ENCODE assay signal across 8 cellular contexts in genomic region chr3:32391643-32392529, GRCh38. TPM values are rescaled to one million over a fixed set of nuclear protein-coding genes. Genes with fewer than 3 reads are reported as not detected.
DNase-seq lines count a peak whose midpoint lies in the region; TF ChIP-seq lines count a peak whose summit lies in the region.

TSS of gene CMTM7 (plus strand) at chr3:32391853. CDS start at chr3:32391907, 54 bp downstream.

- H3K9me3 ChIP-seq in HEK293 (ENCODE audit: control insufficient read depth, insufficient read depth, low read depth, low read length) (no peaks in the 10 kb centered on the region), mononuclear cell (ENCODE audit: low read depth, low read length) (no peaks in the 10 kb centered on the region)

- DNase-seq in GM03348 (ENCODE audit: low spot score) (peak; percentile 93), NCI-H510A treated with DMSO at 0.1 percent for 48 hours (lab: John Stamatoyannopoulos, UW) (peak; percentile 32), NCI-H1694 treated with DMSO at 0.1 percent for 48 hours (lab: John Stamatoyannopoulos, UW) (no peak)
- peak; percentile 85 for DNase-seq in activated CD8-positive, alpha-beta memory T cell treated with anti-CD3 and anti-CD28 coated beads for 24 hours

- H3K27me3 ChIP-seq in mononuclear cell (ENCODE audit: insufficient read depth, low read length): no peaks in the 10 kb centered on the region

- H3K36me3 ChIP-seq in HEK293 (ENCODE audit: control insufficient read depth in 2 of 2, insufficient read depth in 1 of 2, low read length in 2 of 2): no peaks in the 10 kb centered on the region

- peaks cover 65% of the 10 kb centered on the region for H3K4me1 Mint-ChIP-seq in stimulated activated naive CD8-positive, alpha-beta T cell treated with anti-CD3 and anti-CD28 coated beads, Interleukin-15, Interleukin-2, amounts not matched to agents 100 ng/mL and 50 ng/mL, for 24 hours (ENCODE audit: low read depth)

- H3K4me1 ChIP-seq in HEK293 (ENCODE audit: control insufficient read depth, insufficient read depth, low read length): no peaks in the 10 kb centered on the region
- peaks cover 45% of the 10 kb centered on the region for H3K4me1 ChIP-seq in mononuclear cell (ENCODE audit: insufficient read depth, low read length)

- H3K4me3 ChIP-seq in HEK293 (ENCODE audit: low read depth, low read length) (peak within 1 kb of the TSS; percentile 64), mononuclear cell (ENCODE audit: low read length) (peak within 1 kb of the TSS; percentile 86)

- POLR2A ChIA-PET in HEK293 (lab: Yijun Ruan, JAX): interaction anchor here (1.4 kb wide), 1 partner anchor 12 kb away, joined by 3 read pairs; no protein-coding TSS in a partner anchor

- in situ Hi-C loops in endometrial microvascular endothelial cells (cut with HindIII; ENCODE audit: inconsistent ontology term, low pct_unique_long_range_greater_than_20kb, low sequenced_read_pairs): no loop called here

- H3K27ac ChIP-seq in HEK293 (ENCODE audit: extremely low read depth, low read depth, low read length): peak within 1 kb of the TSS; percentile 61; the same call in 1 of the 2 replicates

- H3K27ac Mint-ChIP-seq in stimulated activated naive CD8-positive, alpha-beta T cell treated with anti-CD3 and anti-CD28 coated beads, Interleukin-15, Interleukin-2, amounts not matched to agents 100 ng/mL and 50 ng/mL, for 24 hours: peak within 1 kb of the TSS; percentile 94

- TF ChIP-seq CTCF in HEK293 (tag by site-specific recombination; IDR thresholded peaks at IDR 0.05): 0 out of 2 replicates have a peak, but pooled peaks have one; percentile 18

- peak within 1 kb of the TSS; percentile 93 for H3K4me3 Mint-ChIP-seq in stimulated activated naive CD8-positive, alpha-beta T cell treated with anti-CD3 and anti-CD28 coated beads, Interleukin-15, Interleukin-2, amounts not matched to agents 100 ng/mL and 50 ng/mL, for 24 hours

- CTCF ChIA-PET in HEK293 (lab: Yijun Ruan, JAX): interaction anchor here (0.6 to 1.3 kb wide), 3 partner anchors 9 to 255 kb away, joined by 3 to 4 read pairs (median 3); no protein-coding TSS in a partner anchor

- no peaks in the 10 kb centered on the region for H3K27me3 Mint-ChIP-seq in stimulated activated naive CD8-positive, alpha-beta T cell treated with anti-CD3 and anti-CD28 coated beads, Interleukin-15, Interleukin-2, amounts not matched to agents 100 ng/mL and 50 ng/mL, for 24 hours

- peaks cover 17% of the 10 kb centered on the region for H3K36me3 Mint-ChIP-seq in stimulated activated naive CD8-positive, alpha-beta T cell treated with anti-CD3 and anti-CD28 coated beads, Interleukin-15, Interleukin-2, amounts not matched to agents 100 ng/mL and 50 ng/mL, for 24 hours (ENCODE audit: low read depth)

- H3K9me3 Mint-ChIP-seq in stimulated activated naive CD8-positive, alpha-beta T cell treated with anti-CD3 and anti-CD28 coated beads, Interleukin-15, Interleukin-2, amounts not matched to agents 100 ng/mL and 50 ng/mL, for 24 hours: no peaks in the 10 kb centered on the region

TF ChIP-seq in HEK293, 187 proteins besides CTCF, POLR2A, EP300 and RAD21 (continues in another document):
- TF ChIP-seq REST (tag by site-specific recombination; IDR thresholded peaks at IDR 0.05): 0 out of 2 replicates have a peak, but pooled peaks have one; percentile 9
- no peak for TF ChIP-seq ZNF202 (tag by site-specific recombination; IDR thresholded peaks at IDR 0.05; ENCODE audit: borderline replicate concordance)
- TF ChIP-seq, protein P1, sequence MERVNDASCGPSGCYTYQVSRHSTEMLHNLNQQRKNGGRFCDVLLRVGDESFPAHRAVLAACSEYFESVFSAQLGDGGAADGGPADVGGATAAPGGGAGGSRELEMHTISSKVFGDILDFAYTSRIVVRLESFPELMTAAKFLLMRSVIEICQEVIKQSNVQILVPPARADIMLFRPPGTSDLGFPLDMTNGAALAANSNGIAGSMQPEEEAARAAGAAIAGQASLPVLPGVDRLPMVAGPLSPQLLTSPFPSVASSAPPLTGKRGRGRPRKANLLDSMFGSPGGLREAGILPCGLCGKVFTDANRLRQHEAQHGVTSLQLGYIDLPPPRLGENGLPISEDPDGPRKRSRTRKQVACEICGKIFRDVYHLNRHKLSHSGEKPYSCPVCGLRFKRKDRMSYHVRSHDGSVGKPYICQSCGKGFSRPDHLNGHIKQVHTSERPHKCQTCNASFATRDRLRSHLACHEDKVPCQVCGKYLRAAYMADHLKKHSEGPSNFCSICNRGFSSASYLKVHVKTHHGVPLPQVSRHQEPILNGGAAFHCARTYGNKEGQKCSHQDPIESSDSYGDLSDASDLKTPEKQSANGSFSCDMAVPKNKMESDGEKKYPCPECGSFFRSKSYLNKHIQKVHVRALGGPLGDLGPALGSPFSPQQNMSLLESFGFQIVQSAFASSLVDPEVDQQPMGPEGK (tag by site-specific recombination; IDR thresholded peaks at IDR 0.05): peak; percentile 50; the same call in 1 of the 2 replicates
- TF ChIP-seq PRDM10 (tag by site-specific recombination; IDR thresholded peaks at IDR 0.05): peak; percentile 66
- peak; percentile 34; the same call in 1 of the 2 replicates for TF ChIP-seq ZIC2 (tag by site-specific recombination; IDR thresholded peaks at IDR 0.05)
- TF ChIP-seq, protein P2, sequence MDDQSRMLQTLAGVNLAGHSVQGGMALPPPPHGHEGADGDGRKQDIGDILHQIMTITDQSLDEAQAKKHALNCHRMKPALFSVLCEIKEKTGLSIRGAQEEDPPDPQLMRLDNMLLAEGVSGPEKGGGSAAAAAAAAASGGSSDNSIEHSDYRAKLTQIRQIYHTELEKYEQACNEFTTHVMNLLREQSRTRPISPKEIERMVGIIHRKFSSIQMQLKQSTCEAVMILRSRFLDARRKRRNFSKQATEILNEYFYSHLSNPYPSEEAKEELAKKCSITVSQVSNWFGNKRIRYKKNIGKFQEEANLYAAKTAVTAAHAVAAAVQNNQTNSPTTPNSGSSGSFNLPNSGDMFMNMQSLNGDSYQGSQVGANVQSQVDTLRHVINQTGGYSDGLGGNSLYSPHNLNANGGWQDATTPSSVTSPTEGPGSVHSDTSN (CRISPR knock-in tag; IDR thresholded peaks at IDR 0.05): 0 out of 2 replicates have a peak, but pooled peaks have one; percentile 13
- no peak for TF ChIP-seq YY1 (tag by site-specific recombination; IDR thresholded peaks at IDR 0.05)

RNA-seq across cellular contexts. Expression of gene CMTM7, which starts in this region (rescaled TPM):
- total RNA-seq in endometrial microvascular endothelial cells (ENCODE audit: inconsistent ontology term): 40.7 TPM
- 17.0 TPM for total RNA-seq in mononuclear cell
